In genomic region chr10:95445837-95446347, GRCh38 we compare ENCODE assay signal across 7 cellular contexts.
DNase-seq lines count a peak whose midpoint lies in the region; ATAC-seq and TF ChIP-seq lines count a peak whose summit lies in the region.

No MANE protein-coding gene starts in this region.

- no peak overlapping the region for H3K4me3 ChIP-seq in Jurkat, Clone E6-1 (ENCODE audit: low read length)
- no peak overlapping the region for H3K4me3 ChIP-seq in colonic mucosa
- H3K4me3 ChIP-seq in left lung = no peak overlapping the region

- no peaks in the 10 kb centered on the region for H3K36me3 ChIP-seq in colonic mucosa
- H3K36me3 ChIP-seq in left lung = no peaks in the 10 kb centered on the region

- no peaks in the 10 kb centered on the region for H3K9me3 ChIP-seq in colonic mucosa
- H3K9me3 ChIP-seq in left lung = no peaks in the 10 kb centered on the region

- H3K27ac Mint-ChIP-seq in stimulated activated naive CD8-positive, alpha-beta T cell treated with anti-CD3 and anti-CD28 coated beads, Interleukin-15, amount 100 ng/mL, for 72 hours = no peak overlapping the region

- in situ Hi-C loops in SK-MEL-5 (cut with HindIII; ENCODE audit: low pct_unique_long_range_greater_than_20kb, low sequenced_read_pairs) = no loop called here

- DNase-seq in DMS79 treated with DMSO at 0.1 percent for 48 hours (lab: John Stamatoyannopoulos, UW) = peak; percentile 34
- peak; percentile 71 for DNase-seq in GM20000 (ENCODE audit: low spot score)
- DNase-seq in Jurkat, Clone E6-1 (ENCODE audit: low read depth, low spot score) = peak; percentile 63
- peak; percentile 75 for DNase-seq in SK-MEL-5 (ENCODE audit: low read depth, low spot score)
- DNase-seq in colonic mucosa = peak; percentile 76
- DNase-seq in left lung = peak in 1 of 2 donors; percentile 49
- peak; percentile 17 to 29 for DNase-seq in stimulated activated naive CD8-positive, alpha-beta T cell treated with anti-CD3 and anti-CD28 coated beads, Interleukin-15, amount 100 ng/mL, for 72 hours

- no peak overlapping the region for H3K4me3 Mint-ChIP-seq in stimulated activated naive CD8-positive, alpha-beta T cell treated with anti-CD3 and anti-CD28 coated beads, Interleukin-15, amount 100 ng/mL, for 72 hours

- ATAC-seq in left lung = peak; percentile 91
- ATAC-seq in stimulated activated naive CD8-positive, alpha-beta T cell treated with anti-CD3 and anti-CD28 coated beads, Interleukin-15, amount 100 ng/mL, for 72 hours = peak; percentile 71

- no peak overlapping the region for H3K27ac ChIP-seq in colonic mucosa
- peak overlapping the region; percentile 47 to 88 for H3K27ac ChIP-seq in left lung

- intact Hi-C loops in colonic mucosa (cut with DNase I) (loop anchor here (5.0 kb wide), 1 partner anchor 69 kb away; no protein-coding TSS in a partner anchor), left lung (cut with DNase I) (no loop called here)

- no peaks in the 10 kb centered on the region for H3K9me3 Mint-ChIP-seq in stimulated activated naive CD8-positive, alpha-beta T cell treated with anti-CD3 and anti-CD28 coated beads, Interleukin-15, amount 100 ng/mL, for 72 hours

- no peak overlapping the region for H3K9ac ChIP-seq in colonic mucosa (ENCODE audit: low read depth in 2 of 2, low read length in 2 of 2)

- H3K27me3 Mint-ChIP-seq in stimulated activated naive CD8-positive, alpha-beta T cell treated with anti-CD3 and anti-CD28 coated beads, Interleukin-15, amount 100 ng/mL, for 72 hours = peaks cover 40% of the 10 kb centered on the region

- peak; percentile 72 for TF ChIP-seq CTCF in GM20000 (IDR thresholded peaks at IDR 0.05; ENCODE audit: extremely low read depth, missing control alignments)
- peak; percentile 86 for TF ChIP-seq CTCF in colonic mucosa (IDR thresholded peaks at IDR 0.05)
- TF ChIP-seq CTCF in left lung (IDR thresholded peaks at IDR 0.05) = peak; percentile 69

- H3K4me1 Mint-ChIP-seq in stimulated activated naive CD8-positive, alpha-beta T cell treated with anti-CD3 and anti-CD28 coated beads, Interleukin-15, amount 100 ng/mL, for 72 hours = peaks cover 12% of the 10 kb centered on the region

- H3K27me3 ChIP-seq in colonic mucosa (no peaks in the 10 kb centered on the region), left lung (no peaks in the 10 kb centered on the region)

- H3K4me1 ChIP-seq in colonic mucosa = no peaks in the 10 kb centered on the region
- peaks cover 15 to 31% of the 10 kb centered on the region in 2 donors for H3K4me1 ChIP-seq in left lung
